1 cellular context compared by ENCODE assay signal in the genomic region with DNA sequence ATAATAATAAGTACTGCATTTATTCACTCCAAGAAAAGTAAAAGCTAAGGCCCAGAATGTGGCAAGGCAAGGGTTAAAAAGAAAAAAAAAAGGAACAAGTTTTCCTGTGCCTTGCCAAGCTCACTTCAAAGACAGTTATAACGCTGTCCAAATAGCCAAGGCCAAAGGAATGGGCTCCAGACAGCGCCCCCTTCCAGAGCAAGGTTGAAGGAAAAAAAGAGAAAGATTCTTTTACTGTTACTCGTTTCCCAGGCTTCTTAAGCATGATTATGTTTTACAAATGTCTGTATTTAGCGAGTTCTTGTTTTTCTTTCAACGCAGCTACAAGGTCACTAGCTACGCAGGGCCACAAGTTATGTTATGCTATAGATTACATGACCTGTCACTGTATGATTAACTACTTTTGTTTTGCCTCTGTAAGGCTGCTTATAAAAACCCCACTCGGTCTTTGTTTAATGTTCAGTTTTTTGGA.
TF ChIP-seq lines count a peak whose summit lies in the region.

No MANE protein-coding gene starts in this region.

TF ChIP-seq in K562, 482 proteins besides CTCF, POLR2A, EP300 and RAD21 (continued from another document and continues in another):
- TF ChIP-seq, protein P1, sequence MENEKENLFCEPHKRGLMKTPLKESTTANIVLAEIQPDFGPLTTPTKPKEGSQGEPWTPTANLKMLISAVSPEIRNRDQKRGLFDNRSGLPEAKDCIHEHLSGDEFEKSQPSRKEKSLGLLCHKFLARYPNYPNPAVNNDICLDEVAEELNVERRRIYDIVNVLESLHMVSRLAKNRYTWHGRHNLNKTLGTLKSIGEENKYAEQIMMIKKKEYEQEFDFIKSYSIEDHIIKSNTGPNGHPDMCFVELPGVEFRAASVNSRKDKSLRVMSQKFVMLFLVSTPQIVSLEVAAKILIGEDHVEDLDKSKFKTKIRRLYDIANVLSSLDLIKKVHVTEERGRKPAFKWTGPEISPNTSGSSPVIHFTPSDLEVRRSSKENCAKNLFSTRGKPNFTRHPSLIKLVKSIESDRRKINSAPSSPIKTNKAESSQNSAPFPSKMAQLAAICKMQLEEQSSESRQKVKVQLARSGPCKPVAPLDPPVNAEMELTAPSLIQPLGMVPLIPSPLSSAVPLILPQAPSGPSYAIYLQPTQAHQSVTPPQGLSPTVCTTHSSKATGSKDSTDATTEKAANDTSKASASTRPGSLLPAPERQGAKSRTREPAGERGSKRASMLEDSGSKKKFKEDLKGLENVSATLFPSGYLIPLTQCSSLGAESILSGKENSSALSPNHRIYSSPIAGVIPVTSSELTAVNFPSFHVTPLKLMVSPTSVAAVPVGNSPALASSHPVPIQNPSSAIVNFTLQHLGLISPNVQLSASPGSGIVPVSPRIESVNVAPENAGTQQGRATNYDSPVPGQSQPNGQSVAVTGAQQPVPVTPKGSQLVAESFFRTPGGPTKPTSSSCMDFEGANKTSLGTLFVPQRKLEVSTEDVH (IDR thresholded peaks at IDR 0.05; ENCODE audit: low read depth, partially characterized antibody): peak; percentile 43
- TF ChIP-seq GATA2 (CRISPR knock-in tag; IDR thresholded peaks at IDR 0.05) (no peak), FOXM1 (IDR thresholded peaks at IDR 0.05; ENCODE audit: low read depth) (0 out of 2 replicates have a peak, but pooled peaks have one; percentile 10), FOXM1 (CRISPR knock-in tag; IDR thresholded peaks at IDR 0.05; ENCODE audit: low read depth) (no peak), ESRRA (IDR thresholded peaks at IDR 0.05; ENCODE audit: borderline replicate concordance, low read depth) (peak; percentile 94), RCOR1 (IDR thresholded peaks at IDR 0.05; ENCODE audit: borderline replicate concordance in 1 of 2, low read depth in 2 of 2, low read length in 2 of 2) (peak in 1 of 2 experiments; percentile 44; a peak in 1 of 4 replicates), SMARCC2 (IDR thresholded peaks at IDR 0.05; ENCODE audit: low read depth) (peak; percentile 70; the same call in 1 of the 2 replicates), HEY1 (CRISPR knock-in tag; IDR thresholded peaks at IDR 0.05; ENCODE audit: borderline replicate concordance) (no peak), HCFC1 (IDR thresholded peaks at IDR 0.05; ENCODE audit: low read depth, low read length) (peak; percentile 36; the same call in 1 of the 2 replicates), TARDBP (IDR thresholded peaks at IDR 0.05) (no peak), TEAD4 (IDR thresholded peaks at IDR 0.05; ENCODE audit: low read length) (peak; percentile 28; the same call in 1 of the 2 replicates), TEAD4 (CRISPR knock-in tag; IDR thresholded peaks at IDR 0.05; ENCODE audit: borderline replicate concordance) (no peak), NR4A1 (CRISPR knock-in tag; IDR thresholded peaks at IDR 0.05) (no peak), NR4A1 (tag; IDR thresholded peaks at IDR 0.05) (0 out of 2 replicates have a peak, but pooled peaks have one; percentile 28), CREBBP (IDR thresholded peaks at IDR 0.05; ENCODE audit: low read depth, low read length) (no peak), CTBP1 (IDR thresholded peaks at IDR 0.05; ENCODE audit: borderline replicate concordance) (0 out of 2 replicates have a peak, but pooled peaks have one; percentile 26), PHF21A (IDR thresholded peaks at IDR 0.05; ENCODE audit: borderline replicate concordance, low read depth) (no peak; the same call in 1 of the 2 replicates), MTF1 (CRISPR knock-in tag; IDR thresholded peaks at IDR 0.05; ENCODE audit: borderline replicate concordance) (no peak), HDAC8 (tag; IDR thresholded peaks at IDR 0.05) (no peak), BHLHE40 (IDR thresholded peaks at IDR 0.05; ENCODE audit: low read length) (peak; percentile 20; the same call in 1 of the 2 replicates), ZNF644 (tag; IDR thresholded peaks at IDR 0.05; ENCODE audit: low read depth) (peak; percentile 37; the same call in 1 of the 2 replicates), ZFX (CRISPR knock-in tag; IDR thresholded peaks at IDR 0.05) (peak; percentile 71), TCF3 (CRISPR knock-in tag; IDR thresholded peaks at IDR 0.05) (no peak; the same call in 1 of the 2 replicates), NR2C2 (CRISPR knock-in tag; IDR thresholded peaks at IDR 0.05) (no peak), NR2C2 (tag; IDR thresholded peaks at IDR 0.05) (0 out of 2 replicates have a peak, but pooled peaks have one; percentile 19), ATF1 (CRISPR knock-in tag; IDR thresholded peaks at IDR 0.05) (no peak), ATF1 (tag; IDR thresholded peaks at IDR 0.05) (peak; percentile 51; the same call in 1 of the 2 replicates), DMBX1 (CRISPR knock-in tag; IDR thresholded peaks at IDR 0.05; ENCODE audit: borderline replicate concordance) (no peak), GATAD2B (IDR thresholded peaks at IDR 0.05; ENCODE audit: borderline replicate concordance) (0 out of 2 replicates have a peak, but pooled peaks have one; percentile 34), HDAC1 (IDR thresholded peaks at IDR 0.05) (no peak), RNF2 (IDR thresholded peaks at IDR 0.05) (no peak), SIN3A (IDR thresholded peaks at IDR 0.05; ENCODE audit: borderline replicate concordance in 2 of 2, control insufficient read depth in 1 of 2, low read depth in 2 of 2, low read length in 2 of 2) (no peak), SMARCA4 (IDR thresholded peaks at IDR 0.05) (peak; percentile 72), JUND (IDR thresholded peaks at IDR 0.05; ENCODE audit: borderline replicate concordance, low read depth, low read length) (0 out of 2 replicates have a peak, but pooled peaks have one; percentile 24), JUND (tag; IDR thresholded peaks at IDR 0.05; ENCODE audit: borderline replicate concordance, low read depth, low read length) (peak; percentile 32; the same call in 1 of the 3 replicates), SMARCB1 (IDR thresholded peaks at IDR 0.05; ENCODE audit: insufficient read length, low read depth) (no peak), KHSRP (IDR thresholded peaks at IDR 0.05) (no peak), SMARCE1 (IDR thresholded peaks at IDR 0.05) (peak; percentile 71; the same call in 1 of the 2 replicates), CREM (IDR thresholded peaks at IDR 0.05; ENCODE audit: low read depth) (peak; percentile 24; the same call in 1 of the 2 replicates), SRSF1 (IDR thresholded peaks at IDR 0.05; ENCODE audit: low read depth, low read length) (no peak)
- TF ChIP-seq, protein P2, sequence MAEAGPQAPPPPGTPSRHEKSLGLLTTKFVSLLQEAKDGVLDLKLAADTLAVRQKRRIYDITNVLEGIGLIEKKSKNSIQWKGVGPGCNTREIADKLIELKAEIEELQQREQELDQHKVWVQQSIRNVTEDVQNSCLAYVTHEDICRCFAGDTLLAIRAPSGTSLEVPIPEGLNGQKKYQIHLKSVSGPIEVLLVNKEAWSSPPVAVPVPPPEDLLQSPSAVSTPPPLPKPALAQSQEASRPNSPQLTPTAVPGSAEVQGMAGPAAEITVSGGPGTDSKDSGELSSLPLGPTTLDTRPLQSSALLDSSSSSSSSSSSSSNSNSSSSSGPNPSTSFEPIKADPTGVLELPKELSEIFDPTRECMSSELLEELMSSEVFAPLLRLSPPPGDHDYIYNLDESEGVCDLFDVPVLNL (CRISPR knock-in tag; IDR thresholded peaks at IDR 0.05; ENCODE audit: low read depth): no peak
- TF ChIP-seq, protein P3, sequence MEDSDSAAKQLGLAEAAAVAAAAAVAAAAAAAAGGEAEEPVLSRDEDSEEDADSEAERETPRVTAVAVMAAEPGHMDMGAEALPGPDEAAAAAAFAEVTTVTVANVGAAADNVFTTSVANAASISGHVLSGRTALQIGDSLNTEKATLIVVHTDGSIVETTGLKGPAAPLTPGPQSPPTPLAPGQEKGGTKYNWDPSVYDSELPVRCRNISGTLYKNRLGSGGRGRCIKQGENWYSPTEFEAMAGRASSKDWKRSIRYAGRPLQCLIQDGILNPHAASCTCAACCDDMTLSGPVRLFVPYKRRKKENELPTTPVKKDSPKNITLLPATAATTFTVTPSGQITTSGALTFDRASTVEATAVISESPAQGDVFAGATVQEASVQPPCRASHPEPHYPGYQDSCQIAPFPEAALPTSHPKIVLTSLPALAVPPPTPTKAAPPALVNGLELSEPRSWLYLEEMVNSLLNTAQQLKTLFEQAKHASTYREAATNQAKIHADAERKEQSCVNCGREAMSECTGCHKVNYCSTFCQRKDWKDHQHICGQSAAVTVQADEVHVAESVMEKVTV (CRISPR knock-in tag; IDR thresholded peaks at IDR 0.05): peak; percentile 8; the same call in 1 of the 2 replicates
- TF ChIP-seq, protein P4, sequence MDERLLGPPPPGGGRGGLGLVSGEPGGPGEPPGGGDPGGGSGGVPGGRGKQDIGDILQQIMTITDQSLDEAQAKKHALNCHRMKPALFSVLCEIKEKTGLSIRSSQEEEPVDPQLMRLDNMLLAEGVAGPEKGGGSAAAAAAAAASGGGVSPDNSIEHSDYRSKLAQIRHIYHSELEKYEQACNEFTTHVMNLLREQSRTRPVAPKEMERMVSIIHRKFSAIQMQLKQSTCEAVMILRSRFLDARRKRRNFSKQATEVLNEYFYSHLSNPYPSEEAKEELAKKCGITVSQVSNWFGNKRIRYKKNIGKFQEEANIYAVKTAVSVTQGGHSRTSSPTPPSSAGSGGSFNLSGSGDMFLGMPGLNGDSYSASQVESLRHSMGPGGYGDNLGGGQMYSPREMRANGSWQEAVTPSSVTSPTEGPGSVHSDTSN (CRISPR knock-in tag; IDR thresholded peaks at IDR 0.05; ENCODE audit: low read depth): peak; percentile 43; the same call in 1 of the 2 replicates
- TF ChIP-seq, protein P4 (tag; conservative IDR thresholded peaks at IDR 0.05; ENCODE audit: low read depth): peak; percentile 97
- TF ChIP-seq, protein P5, sequence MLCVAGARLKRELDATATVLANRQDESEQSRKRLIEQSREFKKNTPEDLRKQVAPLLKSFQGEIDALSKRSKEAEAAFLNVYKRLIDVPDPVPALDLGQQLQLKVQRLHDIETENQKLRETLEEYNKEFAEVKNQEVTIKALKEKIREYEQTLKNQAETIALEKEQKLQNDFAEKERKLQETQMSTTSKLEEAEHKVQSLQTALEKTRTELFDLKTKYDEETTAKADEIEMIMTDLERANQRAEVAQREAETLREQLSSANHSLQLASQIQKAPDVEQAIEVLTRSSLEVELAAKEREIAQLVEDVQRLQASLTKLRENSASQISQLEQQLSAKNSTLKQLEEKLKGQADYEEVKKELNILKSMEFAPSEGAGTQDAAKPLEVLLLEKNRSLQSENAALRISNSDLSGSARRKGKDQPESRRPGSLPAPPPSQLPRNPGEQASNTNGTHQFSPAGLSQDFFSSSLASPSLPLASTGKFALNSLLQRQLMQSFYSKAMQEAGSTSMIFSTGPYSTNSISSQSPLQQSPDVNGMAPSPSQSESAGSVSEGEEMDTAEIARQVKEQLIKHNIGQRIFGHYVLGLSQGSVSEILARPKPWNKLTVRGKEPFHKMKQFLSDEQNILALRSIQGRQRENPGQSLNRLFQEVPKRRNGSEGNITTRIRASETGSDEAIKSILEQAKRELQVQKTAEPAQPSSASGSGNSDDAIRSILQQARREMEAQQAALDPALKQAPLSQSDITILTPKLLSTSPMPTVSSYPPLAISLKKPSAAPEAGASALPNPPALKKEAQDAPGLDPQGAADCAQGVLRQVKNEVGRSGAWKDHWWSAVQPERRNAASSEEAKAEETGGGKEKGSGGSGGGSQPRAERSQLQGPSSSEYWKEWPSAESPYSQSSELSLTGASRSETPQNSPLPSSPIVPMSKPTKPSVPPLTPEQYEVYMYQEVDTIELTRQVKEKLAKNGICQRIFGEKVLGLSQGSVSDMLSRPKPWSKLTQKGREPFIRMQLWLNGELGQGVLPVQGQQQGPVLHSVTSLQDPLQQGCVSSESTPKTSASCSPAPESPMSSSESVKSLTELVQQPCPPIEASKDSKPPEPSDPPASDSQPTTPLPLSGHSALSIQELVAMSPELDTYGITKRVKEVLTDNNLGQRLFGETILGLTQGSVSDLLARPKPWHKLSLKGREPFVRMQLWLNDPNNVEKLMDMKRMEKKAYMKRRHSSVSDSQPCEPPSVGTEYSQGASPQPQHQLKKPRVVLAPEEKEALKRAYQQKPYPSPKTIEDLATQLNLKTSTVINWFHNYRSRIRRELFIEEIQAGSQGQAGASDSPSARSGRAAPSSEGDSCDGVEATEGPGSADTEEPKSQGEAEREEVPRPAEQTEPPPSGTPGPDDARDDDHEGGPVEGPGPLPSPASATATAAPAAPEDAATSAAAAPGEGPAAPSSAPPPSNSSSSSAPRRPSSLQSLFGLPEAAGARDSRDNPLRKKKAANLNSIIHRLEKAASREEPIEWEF (CRISPR knock-in tag; IDR thresholded peaks at IDR 0.05): peak; percentile 85; the same call in 1 of the 2 replicates
- TF ChIP-seq, protein P6, sequence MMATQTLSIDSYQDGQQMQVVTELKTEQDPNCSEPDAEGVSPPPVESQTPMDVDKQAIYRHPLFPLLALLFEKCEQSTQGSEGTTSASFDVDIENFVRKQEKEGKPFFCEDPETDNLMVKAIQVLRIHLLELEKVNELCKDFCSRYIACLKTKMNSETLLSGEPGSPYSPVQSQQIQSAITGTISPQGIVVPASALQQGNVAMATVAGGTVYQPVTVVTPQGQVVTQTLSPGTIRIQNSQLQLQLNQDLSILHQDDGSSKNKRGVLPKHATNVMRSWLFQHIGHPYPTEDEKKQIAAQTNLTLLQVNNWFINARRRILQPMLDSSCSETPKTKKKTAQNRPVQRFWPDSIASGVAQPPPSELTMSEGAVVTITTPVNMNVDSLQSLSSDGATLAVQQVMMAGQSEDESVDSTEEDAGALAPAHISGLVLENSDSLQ (IDR thresholded peaks at IDR 0.05): peak; percentile 96
- TF ChIP-seq, protein P7, sequence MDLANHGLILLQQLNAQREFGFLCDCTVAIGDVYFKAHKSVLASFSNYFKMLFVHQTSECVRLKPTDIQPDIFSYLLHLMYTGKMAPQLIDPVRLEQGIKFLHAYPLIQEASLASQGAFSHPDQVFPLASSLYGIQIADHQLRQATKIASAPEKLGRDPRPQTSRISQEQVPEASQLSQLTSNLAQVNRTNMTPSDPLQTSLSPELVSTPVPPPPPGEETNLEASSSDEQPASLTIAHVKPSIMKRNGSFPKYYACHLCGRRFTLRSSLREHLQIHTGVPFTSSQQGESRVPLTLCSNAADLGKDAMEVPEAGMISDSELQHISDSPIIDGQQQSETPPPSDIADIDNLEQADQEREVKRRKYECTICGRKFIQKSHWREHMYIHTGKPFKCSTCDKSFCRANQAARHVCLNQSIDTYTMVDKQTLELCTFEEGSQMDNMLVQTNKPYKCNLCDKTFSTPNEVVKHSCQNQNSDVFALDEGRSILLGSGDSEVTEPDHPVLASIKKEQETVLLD (IDR thresholded peaks at IDR 0.05): no peak
- TF ChIP-seq, protein P8, sequence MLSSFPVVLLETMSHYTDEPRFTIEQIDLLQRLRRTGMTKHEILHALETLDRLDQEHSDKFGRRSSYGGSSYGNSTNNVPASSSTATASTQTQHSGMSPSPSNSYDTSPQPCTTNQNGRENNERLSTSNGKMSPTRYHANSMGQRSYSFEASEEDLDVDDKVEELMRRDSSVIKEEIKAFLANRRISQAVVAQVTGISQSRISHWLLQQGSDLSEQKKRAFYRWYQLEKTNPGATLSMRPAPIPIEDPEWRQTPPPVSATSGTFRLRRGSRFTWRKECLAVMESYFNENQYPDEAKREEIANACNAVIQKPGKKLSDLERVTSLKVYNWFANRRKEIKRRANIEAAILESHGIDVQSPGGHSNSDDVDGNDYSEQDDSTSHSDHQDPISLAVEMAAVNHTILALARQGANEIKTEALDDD (IDR thresholded peaks at IDR 0.05): peak; percentile 51; the same call in 1 of the 2 replicates
